ENCODE assay signal across 25 cellular contexts in the genomic region with DNA sequence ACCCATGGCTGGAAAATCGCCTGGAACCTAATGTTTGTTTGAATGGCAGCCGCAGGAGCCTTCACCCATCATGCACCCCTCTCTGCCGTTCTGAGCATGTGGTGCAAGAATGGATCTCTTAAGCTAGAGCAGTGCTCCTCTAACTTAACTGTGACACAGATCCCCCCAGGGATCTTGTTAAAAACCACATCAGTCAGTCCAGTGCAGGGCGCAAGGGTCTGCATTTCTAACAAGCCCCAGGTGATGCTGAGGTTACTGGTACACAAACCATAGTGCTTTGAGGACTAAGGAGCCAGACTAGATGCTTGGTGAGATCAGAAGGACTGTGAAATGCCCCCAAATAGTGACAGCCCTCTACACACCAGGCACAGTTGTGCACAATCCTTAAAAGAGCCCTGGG.
"Had no signal": no experiment of that assay in that cellular context is flagged by ENCODE, and none has a peak within 500 bp of the region (broad histone marks: within the 10 kb centered on the region; RNA-seq: fewer than 3 reads in every experiment).

No MANE protein-coding gene starts in this region.

- H3K4me2 ChIP-seq: neural progenitor cell had no signal

- H3K9me3 Mint-ChIP-seq: immature natural killer cell; memory B cell; natural killer cell treated with Interleukin-12 subunit alpha and Interleukin-12 subunit beta and Interleukin-15 and Interleukin-18, amount 100 ng/mL, for 72 hours; neural progenitor cell had no signal

- H3K4me3 Mint-ChIP-seq: immature natural killer cell; memory B cell; natural killer cell treated with Interleukin-12 subunit alpha and Interleukin-12 subunit beta and Interleukin-15 and Interleukin-18, amount 100 ng/mL, for 72 hours; neural progenitor cell had no signal

- H3K27me3 Mint-ChIP-seq: progenitor cell of endocrine pancreas had no signal

- H3K27me3 ChIP-seq: dorsolateral prefrontal cortex, gastrocnemius medialis, neural progenitor cell, pancreas, testis, tibial nerve, upper lobe of right lung, vagina had no signal

- H3K27ac ChIP-seq: gastrocnemius medialis, left ventricle myocardium inferior, lower lobe of right lung, neural progenitor cell, pancreas, testis, tibial nerve, upper lobe of right lung, vagina had no signal

- DNase-seq: cortex of kidney; dorsolateral prefrontal cortex; effector CD8-positive, alpha-beta T cell; gastrocnemius medialis; glutamatergic neuron; immature natural killer cell; kidney; left cardiac atrium; left ventricle myocardium inferior; lower lobe of right lung; midbrain; occipital lobe; pancreas; right cardiac atrium; small intestine; stimulated activated CD4-positive, alpha-beta T cell treated with anti-CD3 and anti-CD28 coated beads, Interleukin-12 subunit alpha, Interleukin-12 subunit beta, amount 100 ng/mL, for 4 hours; stimulated activated naive CD4-positive, alpha-beta T cell treated with Interleukin-2 at 50 U/mL for 16 hours; testis; upper lobe of right lung had no signal

- H3K9me3 ChIP-seq: gastrocnemius medialis, left ventricle myocardium inferior, lower lobe of right lung, pancreas, testis, tibial nerve, upper lobe of right lung, vagina had no signal

- H3K27ac Mint-ChIP-seq: immature natural killer cell; memory B cell; natural killer cell treated with Interleukin-12 subunit alpha and Interleukin-12 subunit beta and Interleukin-15 and Interleukin-18, amount 100 ng/mL, for 72 hours; neural progenitor cell; progenitor cell of endocrine pancreas had no signal

- H3K36me3 ChIP-seq: gastrocnemius medialis, left ventricle myocardium inferior, lower lobe of right lung, neural progenitor cell, pancreas, tibial nerve, upper lobe of right lung, vagina had no signal

- H3K36me3 Mint-ChIP-seq: immature natural killer cell; memory B cell; natural killer cell treated with Interleukin-12 subunit alpha and Interleukin-12 subunit beta and Interleukin-15 and Interleukin-18, amount 100 ng/mL, for 72 hours; neural progenitor cell had no signal

- H3K4me1 ChIP-seq: gastrocnemius medialis, left ventricle myocardium inferior, lower lobe of right lung, neural progenitor cell, pancreas, testis, tibial nerve, upper lobe of right lung, vagina had no signal

- H3K4me3 ChIP-seq: dorsolateral prefrontal cortex, gastrocnemius medialis, left ventricle myocardium inferior, lower lobe of right lung, neural progenitor cell, pancreas, testis, tibial nerve, upper lobe of right lung, vagina had no signal

- ATAC-seq: gastrocnemius medialis; left cardiac atrium; lower lobe of right lung; natural killer cell treated with Interleukin-12 subunit alpha and Interleukin-12 subunit beta and Interleukin-15 and Interleukin-18, amount 100 ng/mL, for 72 hours; pancreas; right cardiac atrium had no signal

- H3K9ac ChIP-seq: neural progenitor cell had no signal

- H3K4me1 Mint-ChIP-seq: immature natural killer cell, memory B cell had no signal
